In the genomic region with DNA sequence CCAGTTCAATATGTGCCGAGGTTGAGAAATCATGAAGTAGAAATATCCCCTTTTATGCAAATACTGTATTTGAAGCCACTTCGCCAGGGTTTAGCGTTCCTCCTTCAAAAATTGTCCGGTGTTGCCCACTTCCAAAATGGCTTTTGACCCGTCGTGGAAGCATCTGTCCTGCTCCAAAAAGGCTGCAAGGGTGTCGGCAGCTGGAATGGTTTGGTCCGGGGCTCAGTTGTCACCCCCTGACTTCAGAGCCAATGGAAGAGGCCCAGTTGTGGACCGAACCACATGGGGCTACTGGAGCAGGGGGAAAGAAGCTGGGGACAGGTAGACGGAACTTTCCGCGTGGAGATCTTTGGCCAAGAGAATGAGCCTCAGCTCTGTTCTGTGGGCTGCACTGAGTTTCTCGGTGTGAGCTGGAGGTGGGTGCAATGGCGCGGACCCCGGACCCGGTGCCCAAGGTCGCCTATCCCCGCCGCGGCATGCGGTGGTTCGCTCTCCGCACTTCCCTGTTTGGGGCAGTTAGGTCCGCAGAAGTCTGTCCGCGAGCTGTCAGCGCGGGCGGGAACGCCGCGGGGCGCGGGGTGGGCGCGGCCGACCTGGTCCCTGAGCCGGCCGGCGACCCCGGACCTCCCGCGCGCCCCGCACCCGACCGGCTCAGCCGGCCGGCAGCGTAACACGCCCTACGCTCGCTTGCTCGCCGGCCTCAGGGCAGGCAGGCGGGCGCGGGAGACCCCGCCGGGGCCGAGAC, we compare ENCODE assay signal across 1 cellular context.
TF ChIP-seq lines count a peak whose summit lies in the region.

ANKRD13A (plus strand) TSS at position 527 of the 745 bp plus-strand sequence. CDS start 259 bp downstream, outside the sequence.

TF ChIP-seq in HepG2, 621 proteins besides CTCF, POLR2A, EP300 and RAD21 (continued from another document and continues in another):
- no peak for TF ChIP-seq ARID5B (CRISPR knock-in tag; IDR thresholded peaks at IDR 0.05)
- TF ChIP-seq ZNF484 (CRISPR knock-in tag; IDR thresholded peaks at IDR 0.05; ENCODE audit: borderline replicate concordance, low read depth): no peak
- 0 out of 2 replicates have a peak, but pooled peaks have one; percentile 20 for TF ChIP-seq MIXL1 (CRISPR knock-in tag; IDR thresholded peaks at IDR 0.05)
- peak; percentile 85; the same call in 1 of the 2 replicates for TF ChIP-seq ZNF501 (CRISPR knock-in tag; IDR thresholded peaks at IDR 0.05)
- no peak for TF ChIP-seq NFIB (CRISPR knock-in tag; IDR thresholded peaks at IDR 0.05; ENCODE audit: borderline replicate concordance)
- peak; percentile 57 for TF ChIP-seq SKI (IDR thresholded peaks at IDR 0.05; ENCODE audit: partially characterized antibody)
- no peak for TF ChIP-seq ZNF44 (CRISPR knock-in tag; IDR thresholded peaks at IDR 0.05)
- TF ChIP-seq EEA1 (CRISPR knock-in tag; IDR thresholded peaks at IDR 0.05; ENCODE audit: borderline replicate concordance): peak; percentile 64; the same call in 1 of the 2 replicates
- TF ChIP-seq SIX1 (CRISPR knock-in tag; IDR thresholded peaks at IDR 0.05; ENCODE audit: borderline replicate concordance): no peak
- no peak for TF ChIP-seq ZNF777 (CRISPR knock-in tag; IDR thresholded peaks at IDR 0.05)
- peak; percentile 91 for TF ChIP-seq FOXC1 (CRISPR knock-in tag; IDR thresholded peaks at IDR 0.05; ENCODE audit: borderline replicate concordance)
- TF ChIP-seq, protein P1, sequence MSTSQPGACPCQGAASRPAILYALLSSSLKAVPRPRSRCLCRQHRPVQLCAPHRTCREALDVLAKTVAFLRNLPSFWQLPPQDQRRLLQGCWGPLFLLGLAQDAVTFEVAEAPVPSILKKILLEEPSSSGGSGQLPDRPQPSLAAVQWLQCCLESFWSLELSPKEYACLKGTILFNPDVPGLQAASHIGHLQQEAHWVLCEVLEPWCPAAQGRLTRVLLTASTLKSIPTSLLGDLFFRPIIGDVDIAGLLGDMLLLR (CRISPR knock-in tag; IDR thresholded peaks at IDR 0.05): peak; percentile 86
- no peak for TF ChIP-seq ZBTB21 (CRISPR knock-in tag; IDR thresholded peaks at IDR 0.05)
- TF ChIP-seq PPARG (CRISPR knock-in tag; conservative IDR thresholded peaks at IDR 0.05): 0 out of 2 replicates have a peak, but pooled peaks have one; percentile 36
- TF ChIP-seq USF2 (IDR thresholded peaks at IDR 0.05; ENCODE audit: low read depth, low read length): no peak
- TF ChIP-seq USF2 (CRISPR knock-in tag; IDR thresholded peaks at IDR 0.05; ENCODE audit: borderline replicate concordance): peak; percentile 59; the same call in 1 of the 2 replicates
- 0 out of 2 replicates have a peak, but pooled peaks have one; percentile 80 for TF ChIP-seq NCOA1 (CRISPR knock-in tag; IDR thresholded peaks at IDR 0.05)
- TF ChIP-seq, protein P2, sequence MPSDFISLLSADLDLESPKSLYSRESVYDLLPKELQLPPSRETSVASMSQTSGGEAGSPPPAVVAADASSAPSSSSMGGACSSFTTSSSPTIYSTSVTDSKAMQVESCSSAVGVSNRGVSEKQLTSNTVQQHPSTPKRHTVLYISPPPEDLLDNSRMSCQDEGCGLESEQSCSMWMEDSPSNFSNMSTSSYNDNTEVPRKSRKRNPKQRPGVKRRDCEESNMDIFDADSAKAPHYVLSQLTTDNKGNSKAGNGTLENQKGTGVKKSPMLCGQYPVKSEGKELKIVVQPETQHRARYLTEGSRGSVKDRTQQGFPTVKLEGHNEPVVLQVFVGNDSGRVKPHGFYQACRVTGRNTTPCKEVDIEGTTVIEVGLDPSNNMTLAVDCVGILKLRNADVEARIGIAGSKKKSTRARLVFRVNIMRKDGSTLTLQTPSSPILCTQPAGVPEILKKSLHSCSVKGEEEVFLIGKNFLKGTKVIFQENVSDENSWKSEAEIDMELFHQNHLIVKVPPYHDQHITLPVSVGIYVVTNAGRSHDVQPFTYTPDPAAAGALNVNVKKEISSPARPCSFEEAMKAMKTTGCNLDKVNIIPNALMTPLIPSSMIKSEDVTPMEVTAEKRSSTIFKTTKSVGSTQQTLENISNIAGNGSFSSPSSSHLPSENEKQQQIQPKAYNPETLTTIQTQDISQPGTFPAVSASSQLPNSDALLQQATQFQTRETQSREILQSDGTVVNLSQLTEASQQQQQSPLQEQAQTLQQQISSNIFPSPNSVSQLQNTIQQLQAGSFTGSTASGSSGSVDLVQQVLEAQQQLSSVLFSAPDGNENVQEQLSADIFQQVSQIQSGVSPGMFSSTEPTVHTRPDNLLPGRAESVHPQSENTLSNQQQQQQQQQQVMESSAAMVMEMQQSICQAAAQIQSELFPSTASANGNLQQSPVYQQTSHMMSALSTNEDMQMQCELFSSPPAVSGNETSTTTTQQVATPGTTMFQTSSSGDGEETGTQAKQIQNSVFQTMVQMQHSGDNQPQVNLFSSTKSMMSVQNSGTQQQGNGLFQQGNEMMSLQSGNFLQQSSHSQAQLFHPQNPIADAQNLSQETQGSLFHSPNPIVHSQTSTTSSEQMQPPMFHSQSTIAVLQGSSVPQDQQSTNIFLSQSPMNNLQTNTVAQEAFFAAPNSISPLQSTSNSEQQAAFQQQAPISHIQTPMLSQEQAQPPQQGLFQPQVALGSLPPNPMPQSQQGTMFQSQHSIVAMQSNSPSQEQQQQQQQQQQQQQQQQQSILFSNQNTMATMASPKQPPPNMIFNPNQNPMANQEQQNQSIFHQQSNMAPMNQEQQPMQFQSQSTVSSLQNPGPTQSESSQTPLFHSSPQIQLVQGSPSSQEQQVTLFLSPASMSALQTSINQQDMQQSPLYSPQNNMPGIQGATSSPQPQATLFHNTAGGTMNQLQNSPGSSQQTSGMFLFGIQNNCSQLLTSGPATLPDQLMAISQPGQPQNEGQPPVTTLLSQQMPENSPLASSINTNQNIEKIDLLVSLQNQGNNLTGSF (CRISPR knock-in tag; IDR thresholded peaks at IDR 0.05): no peak
- TF ChIP-seq ZFP37 (CRISPR knock-in tag; IDR thresholded peaks at IDR 0.05; ENCODE audit: borderline replicate concordance): 0 out of 2 replicates have a peak, but pooled peaks have one; percentile 31
- peak; percentile 54; the same call in 1 of the 2 replicates for TF ChIP-seq MTF1 (CRISPR knock-in tag; IDR thresholded peaks at IDR 0.05)
- TF ChIP-seq, protein P3, sequence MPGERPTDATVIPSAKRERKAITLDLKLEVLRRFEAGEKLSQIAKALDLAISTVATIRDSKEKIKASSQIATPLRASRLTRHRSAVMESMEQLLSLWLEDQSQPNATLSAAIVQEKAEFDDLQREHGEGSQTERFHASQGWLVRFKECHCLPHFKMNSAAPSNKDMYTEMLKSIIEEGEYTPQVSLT (CRISPR knock-in tag; IDR thresholded peaks at IDR 0.05; ENCODE audit: borderline replicate concordance, low read depth): no peak
- TF ChIP-seq SIN3A (IDR thresholded peaks at IDR 0.05; ENCODE audit: borderline replicate concordance, low read depth, low read length): peak; percentile 84; the same call in 1 of the 2 replicates
- peak; percentile 57 for TF ChIP-seq AGO2 (optimal IDR thresholded peaks at IDR 0.05; ENCODE audit: low read depth, low read length)
- peak; percentile 68 for TF ChIP-seq NKX3-1 (CRISPR knock-in tag; IDR thresholded peaks at IDR 0.05)
- 0 out of 2 replicates have a peak, but pooled peaks have one; percentile 45 for TF ChIP-seq MEIS2 (CRISPR knock-in tag; IDR thresholded peaks at IDR 0.05)
- no peak for TF ChIP-seq ZNF234 (CRISPR knock-in tag; conservative IDR thresholded peaks at IDR 0.05)
- no peak for TF ChIP-seq SKIL (CRISPR knock-in tag; IDR thresholded peaks at IDR 0.05; ENCODE audit: borderline replicate concordance)
- peak; percentile 88; the same call in 1 of the 2 replicates for TF ChIP-seq ZNF232 (CRISPR knock-in tag; IDR thresholded peaks at IDR 0.05; ENCODE audit: borderline replicate concordance)
- no peak; the same call in none of the 2 replicates for TF ChIP-seq RNF2 (conservative IDR thresholded peaks at IDR 0.05; ENCODE audit: low read depth)
- TF ChIP-seq, protein P4, sequence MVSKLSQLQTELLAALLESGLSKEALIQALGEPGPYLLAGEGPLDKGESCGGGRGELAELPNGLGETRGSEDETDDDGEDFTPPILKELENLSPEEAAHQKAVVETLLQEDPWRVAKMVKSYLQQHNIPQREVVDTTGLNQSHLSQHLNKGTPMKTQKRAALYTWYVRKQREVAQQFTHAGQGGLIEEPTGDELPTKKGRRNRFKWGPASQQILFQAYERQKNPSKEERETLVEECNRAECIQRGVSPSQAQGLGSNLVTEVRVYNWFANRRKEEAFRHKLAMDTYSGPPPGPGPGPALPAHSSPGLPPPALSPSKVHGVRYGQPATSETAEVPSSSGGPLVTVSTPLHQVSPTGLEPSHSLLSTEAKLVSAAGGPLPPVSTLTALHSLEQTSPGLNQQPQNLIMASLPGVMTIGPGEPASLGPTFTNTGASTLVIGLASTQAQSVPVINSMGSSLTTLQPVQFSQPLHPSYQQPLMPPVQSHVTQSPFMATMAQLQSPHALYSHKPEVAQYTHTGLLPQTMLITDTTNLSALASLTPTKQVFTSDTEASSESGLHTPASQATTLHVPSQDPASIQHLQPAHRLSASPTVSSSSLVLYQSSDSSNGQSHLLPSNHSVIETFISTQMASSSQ (IDR thresholded peaks at IDR 0.05; ENCODE audit: low read depth): peak; percentile 64; the same call in 1 of the 2 replicates
- TF ChIP-seq, protein P4 (CRISPR knock-in tag; IDR thresholded peaks at IDR 0.05; ENCODE audit: borderline replicate concordance): peak; percentile 74; the same call in 1 of the 2 replicates
- peak; percentile 81 for TF ChIP-seq ELF1 (CRISPR knock-in tag; IDR thresholded peaks at IDR 0.05)
- TF ChIP-seq ZNF337 (CRISPR knock-in tag; IDR thresholded peaks at IDR 0.05; ENCODE audit: borderline replicate concordance, low read depth): no peak
- TF ChIP-seq, protein P5, sequence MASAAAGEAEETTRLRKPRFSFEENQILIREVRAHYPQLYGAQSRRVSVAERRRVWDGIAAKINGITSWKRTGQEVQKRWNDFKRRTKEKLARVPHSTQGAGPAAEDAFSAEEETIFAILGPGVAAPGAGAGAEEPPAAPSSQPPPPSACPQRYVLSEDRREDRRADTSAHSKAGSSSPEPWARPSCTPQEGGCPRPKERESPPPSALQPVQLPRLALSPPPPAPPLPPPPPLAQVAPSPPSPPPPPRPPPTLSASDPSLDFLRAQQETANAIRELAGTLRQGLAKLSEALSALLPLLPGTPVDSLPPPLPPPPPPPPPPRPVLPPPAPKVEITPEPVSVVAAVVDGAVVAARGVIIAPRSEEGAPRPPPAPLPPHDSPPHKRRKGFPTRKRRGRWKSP (CRISPR knock-in tag; IDR thresholded peaks at IDR 0.05): peak; percentile 83
